ENCODE assay signal across 1 cellular context in genomic region chr1:91779603-91780021, GRCh38.
TF ChIP-seq lines count a peak whose summit lies in the region.

No MANE protein-coding gene starts in this region.

TF ChIP-seq in H1, 55 proteins besides CTCF, POLR2A, EP300 and RAD21:
- TF ChIP-seq SP4 (IDR thresholded peaks at IDR 0.05; ENCODE audit: low read length) (no peak), SIX5 (IDR thresholded peaks at IDR 0.05; ENCODE audit: low read depth, low read length) (no peak), ZNF274 (IDR thresholded peaks at IDR 0.05; ENCODE audit: borderline replicate concordance, extremely low read depth, low read length) (no peak), HDAC2 (IDR thresholded peaks at IDR 0.05; ENCODE audit: borderline replicate concordance in 1 of 2, low read depth in 2 of 2, low read length in 2 of 2) (no peak), TCF12 (IDR thresholded peaks at IDR 0.05; ENCODE audit: low read depth, low read length) (no peak), NRF1 (IDR thresholded peaks at IDR 0.05; ENCODE audit: low read depth, low read length) (no peak), ATF2 (IDR thresholded peaks at IDR 0.05; ENCODE audit: low read length) (no peak), GTF2F1 (IDR thresholded peaks at IDR 0.05; ENCODE audit: borderline replicate concordance, low read depth, low read length) (no peak), E2F6 (IDR thresholded peaks at IDR 0.05) (no peak), BCL11A (IDR thresholded peaks at IDR 0.05; ENCODE audit: low read depth in 2 of 2, low read length in 2 of 2) (no peak), SIN3A (conservative IDR thresholded peaks at IDR 0.05 in 1 of 2, IDR thresholded peaks at IDR 0.05 in 1 of 2; ENCODE audit: low read depth in 1 of 2, low read length in 2 of 2) (no peak), SIRT6 (IDR thresholded peaks at IDR 0.05; ENCODE audit: low read length) (no peak), KDM4A (IDR thresholded peaks at IDR 0.05; ENCODE audit: low read depth, low read length, severe bottlenecking) (no peak), TAF1 (IDR thresholded peaks at IDR 0.05; ENCODE audit: low read depth, low read length) (no peak), YY1 (IDR thresholded peaks at IDR 0.05; ENCODE audit: low read depth, low read length) (no peak), MAFK (IDR thresholded peaks at IDR 0.05; ENCODE audit: low read depth, low read length) (no peak)
